2 cellular contexts compared by ENCODE assay signal in genomic region chr20:43382135-43382534, GRCh38.
TF ChIP-seq lines count a peak whose summit lies in the region.

No MANE protein-coding gene starts in this region.

TF ChIP-seq in WTC11, 78 proteins besides CTCF, POLR2A, EP300 and RAD21:
- TF ChIP-seq PRDM15 (CRISPR knock-in tag; IDR thresholded peaks at IDR 0.05), result peak; percentile 87

TF ChIP-seq in HepG2, 621 proteins besides CTCF, POLR2A, EP300 and RAD21 (continued from another document):
- TF ChIP-seq PRDM15 (CRISPR knock-in tag; IDR thresholded peaks at IDR 0.05), result peak; percentile 96
